ENCODE assay signal across 16 cellular contexts in the genomic region with DNA sequence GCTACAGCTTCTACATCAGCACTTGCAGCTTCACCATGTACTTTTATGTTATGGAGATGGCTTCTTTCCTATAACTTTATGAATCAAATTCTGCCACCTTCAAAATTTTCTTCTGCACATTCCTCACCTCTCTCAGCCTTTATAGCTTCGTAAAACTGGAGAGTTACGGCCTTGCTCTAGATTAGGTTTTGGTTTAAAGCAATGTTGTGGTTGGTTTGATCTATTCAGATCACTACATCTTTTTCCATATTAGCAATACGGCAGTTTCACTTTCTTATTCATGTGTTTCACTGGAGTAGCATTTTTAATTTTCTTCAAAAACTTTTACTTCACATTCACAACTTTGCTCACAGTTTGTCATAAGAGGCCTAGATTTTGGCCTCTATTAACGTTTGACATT.
A peak's percentile ranks its signal among the peaks of the same experiment; 100 is the strongest.
DNase-seq lines count a peak whose midpoint lies in the region; ATAC-seq lines count a peak whose summit lies in the region.
"Had no signal": no experiment of that assay in that cellular context is flagged by ENCODE, and none has a peak within 500 bp of the region (broad histone marks: within the 10 kb centered on the region; RNA-seq: fewer than 3 reads in every experiment).

No MANE protein-coding gene starts in this region.

- peaks cover 7% of the 10 kb centered on the region for H3K36me3 Mint-ChIP-seq in activated CD8-positive, alpha-beta T cell treated with anti-CD3 and anti-CD28 coated beads, Interleukin-2, amount 10 ng/mL, durations not matched to agents 7 days and 5 days (ENCODE audit: low read depth)
- H3K36me3 Mint-ChIP-seq: memory B cell had no signal

- peaks cover 18% of the 10 kb centered on the region for H3K4me1 Mint-ChIP-seq in activated CD8-positive, alpha-beta T cell treated with anti-CD3 and anti-CD28 coated beads, Interleukin-2, amount 10 ng/mL, durations not matched to agents 7 days and 5 days (ENCODE audit: low read depth)
- H3K4me1 Mint-ChIP-seq: B cell, memory B cell had no signal

- H3K9me3 Mint-ChIP-seq in activated CD8-positive, alpha-beta T cell treated with anti-CD3 and anti-CD28 coated beads, Interleukin-2, amount 10 ng/mL, durations not matched to agents 7 days and 5 days (ENCODE audit: insufficient read depth): peaks cover 10% of the 10 kb centered on the region

- POLR2A ChIA-PET in activated CD8-positive, alpha-beta T cell treated with anti-CD3 and anti-CD28 coated beads, Interleukin-2, amount 10 ng/mL, durations not matched to agents 7 days and 5 days (lab: Charles Lee): no interaction called here

- ATAC-seq in GM18502 (IDR thresholded peaks at IDR 0.05; ENCODE audit: poor library complexity, unreplicated experiment) (peak; percentile 82), GM19035 (IDR thresholded peaks at IDR 0.05; ENCODE audit: unreplicated experiment) (peak; percentile 91), HG02885 (IDR thresholded peaks at IDR 0.05; ENCODE audit: poor library complexity, unreplicated experiment) (peak; percentile 93), GM21423 (IDR thresholded peaks at IDR 0.05; ENCODE audit: unreplicated experiment) (no peak)
- ATAC-seq in activated CD8-positive, alpha-beta T cell treated with anti-CD3 and anti-CD28 coated beads, Interleukin-2, amount 10 ng/mL, durations not matched to agents 7 days and 5 days: peak; percentile 96
- ATAC-seq: Panc1, sciatic nerve had no signal

- peak overlapping the region; percentile 23 for H3K4me3 Mint-ChIP-seq in activated CD8-positive, alpha-beta T cell treated with anti-CD3 and anti-CD28 coated beads, Interleukin-2, amount 10 ng/mL, durations not matched to agents 7 days and 5 days
- H3K4me3 Mint-ChIP-seq: B cell, memory B cell had no signal

- H3K27ac Mint-ChIP-seq in activated CD8-positive, alpha-beta T cell treated with anti-CD3 and anti-CD28 coated beads, Interleukin-2, amount 10 ng/mL, durations not matched to agents 7 days and 5 days: peak overlapping the region; percentile 62
- H3K27ac Mint-ChIP-seq: B cell, memory B cell had no signal

- peaks cover 5% of the 10 kb centered on the region for H3K27me3 Mint-ChIP-seq in activated CD8-positive, alpha-beta T cell treated with anti-CD3 and anti-CD28 coated beads, Interleukin-2, amount 10 ng/mL, durations not matched to agents 7 days and 5 days (ENCODE audit: low read depth)
- H3K27me3 Mint-ChIP-seq: memory B cell had no signal

- DNase-seq in activated CD8-positive, alpha-beta T cell treated with anti-CD3 and anti-CD28 coated beads, Interleukin-2, amount 10 ng/mL, durations not matched to agents 7 days and 5 days: no peak
- no peak for DNase-seq in NCI-H82 treated with DMSO at 0.1 percent for 48 hours (lab: John Stamatoyannopoulos, UW; ENCODE audit: unreplicated experiment)
- no peak for DNase-seq in NK-92 (lab: John Stamatoyannopoulos, UW; ENCODE audit: unreplicated experiment)
- DNase-seq in GF-D8 (lab: John Stamatoyannopoulos, UW): no peak
- DNase-seq: cortex of kidney; NCI-H1092 treated with DMSO at 0.1 percent for 48 hours; stimulated activated CD4-positive, alpha-beta T cell treated with anti-CD3 and anti-CD28 coated beads, Interleukin-2, amount 100 ng/mL, for 48 hours; upper lobe of left lung had no signal

- CTCF ChIA-PET in activated CD8-positive, alpha-beta T cell treated with anti-CD3 and anti-CD28 coated beads, Interleukin-2, amount 10 ng/mL, durations not matched to agents 7 days and 5 days (lab: Charles Lee): interaction anchor here (0.9 to 1.5 kb wide), 4 partner anchors 12 to 365 kb away, joined by 3 to 6 read pairs (median 4); no protein-coding TSS in a partner anchor
